In genomic region chr10:107653832-107654287, GRCh38 we compare ENCODE assay signal across 8 cellular contexts.
DNase-seq lines count a peak whose midpoint lies in the region; ATAC-seq, FAIRE-seq and TF ChIP-seq lines count a peak whose summit lies in the region.

No MANE protein-coding gene starts in this region.

- TF ChIP-seq RAD21 in GM12878 (IDR thresholded peaks at IDR 0.05; ENCODE audit: insufficient read depth, low read depth, low read length), result no peak

- H3K9me3 Mint-ChIP-seq in CD8-positive, alpha-beta T cell, result peaks cover 6% of the 10 kb centered on the region
- H3K9me3 Mint-ChIP-seq in effector memory CD8-positive, alpha-beta T cell, result peaks cover 7 to 8% of the 10 kb centered on the region in 2 donors

- H4K20me1 ChIP-seq in Karpas-422 (ENCODE audit: insufficient read depth, low read depth, low read length) (no peaks in the 10 kb centered on the region), GM12878 (ENCODE audit: control insufficient read depth, insufficient read depth) (no peaks in the 10 kb centered on the region)

- 0% methylated on average over 5 of the region's 5 CpGs for WGBS in GM12878 (ENCODE audit: insufficient coverage, insufficient replicate concordance, low lambda C conversion rate, missing lambda C conversion rate)

- no peaks in the 10 kb centered on the region for H3K9me3 ChIP-seq in CD8-positive, alpha-beta T cell (ENCODE audit: low read length)
- H3K9me3 ChIP-seq in Karpas-422 (ENCODE audit: low read length) (peaks cover 8% of the 10 kb centered on the region; the same call in 1 of the 2 replicates), GM12878 (replicated peaks; ENCODE audit: control insufficient read depth, insufficient read depth, low read length) (no peaks in the 10 kb centered on the region), mucosa of stomach (ENCODE audit: control insufficient read depth, low read length) (no peaks in the 10 kb centered on the region)

- TF ChIP-seq POLR2A in GM12878 (IDR thresholded peaks at IDR 0.05; ENCODE audit: low read depth, low read length), result no peak

- H3K27ac ChIP-seq in CD8-positive, alpha-beta T cell (ENCODE audit: low read depth, low read length), result no peak overlapping the region
- no peak overlapping the region for H3K27ac ChIP-seq in Karpas-422 (ENCODE audit: low read length)
- peak overlapping the region; percentile 41 for H3K27ac ChIP-seq in GM12878 (ENCODE audit: control insufficient read depth, insufficient read depth)

- CTCF ChIA-PET in CD8-positive, alpha-beta T cell (lab: Charles Lee), result no interaction called here
- CTCF ChIA-PET in GM12878 (lab: Yijun Ruan, JAX), result interaction anchor here (0.8 to 1.5 kb wide), 2 partner anchors 32 to 119 kb away, joined by 3 read pairs; no protein-coding TSS in a partner anchor

- intact Hi-C loops in CD8-positive, alpha-beta T cell (cut with DNase I, micrococcal nuclease), result no loop called here
- intact Hi-C loops in GM12878 (cut with micrococcal nuclease; ENCODE audit: unreplicated experiment), result loop anchor here (5.0 kb wide), 1 partner anchor 237 kb away; no protein-coding TSS in a partner anchor

- FAIRE-seq in GM12878 (lab: Jason Lieb, UNC), result peak; percentile 44

- no peaks in the 10 kb centered on the region for H3K27me3 ChIP-seq in CD8-positive, alpha-beta T cell (ENCODE audit: insufficient read depth, low read length)
- H3K27me3 ChIP-seq in Karpas-422 (ENCODE audit: low read length) (no peaks in the 10 kb centered on the region), GM12878 (replicated peaks in 1 of 2; ENCODE audit: control insufficient read depth in 2 of 2, insufficient read depth in 2 of 2, low read length in 1 of 2) (no peaks in the 10 kb centered on the region), mucosa of stomach (ENCODE audit: control insufficient read depth, insufficient read depth, low read length) (no peaks in the 10 kb centered on the region)

- H3K79me2 ChIP-seq in Karpas-422 (ENCODE audit: low read length) (no peaks in the 10 kb centered on the region), GM12878 (ENCODE audit: control insufficient read depth, insufficient read depth, low read length) (no peaks in the 10 kb centered on the region)

- RAD21 ChIA-PET in GM12878 (lab: Charles Lee; ENCODE audit: unreplicated experiment), result interaction anchor here (0.5 to 1.9 kb wide), 5 partner anchors 35 to 551 kb away, joined by 3 to 7 read pairs (median 5); no protein-coding TSS in a partner anchor

- TF ChIP-seq EP300 in GM12878 (IDR thresholded peaks at IDR 0.05; ENCODE audit: borderline replicate concordance in 1 of 2, control insufficient read depth in 1 of 2, low read depth in 2 of 2, low read length in 2 of 2), result no peak

- no peaks in the 10 kb centered on the region for H3K9me2 ChIP-seq in Karpas-422 (replicated peaks; ENCODE audit: insufficient read depth, low read length)

- ATAC-seq in CD8-positive, alpha-beta T cell, result no peak
- ATAC-seq in GM21360 (IDR thresholded peaks at IDR 0.05; ENCODE audit: unreplicated experiment) (peak; percentile 78), GM12878 (peak; percentile 88)
- no peak for ATAC-seq in effector memory CD8-positive, alpha-beta T cell (replicated peaks)

- in situ Hi-C loops in GM12878 (cut with MboI), result no loop called here

- no peak for TF ChIP-seq CTCF in CD8-positive, alpha-beta T cell (IDR thresholded peaks at IDR 0.05)
- TF ChIP-seq CTCF in GM12878 (IDR thresholded peaks at IDR 0.05 in 2 of 3, conservative IDR thresholded peaks at IDR 0.05 in 1 of 3; ENCODE audit: control insufficient read depth in 2 of 3, extremely low read depth in 1 of 3, insufficient read depth in 1 of 3, low read depth in 3 of 3, low read length in 3 of 3), result no peak

- BruUV-seq in GM12878 (replicated peaks; lab: Mats Ljungman, UMichigan), result no TSS peak

- SMC1A ChIA-PET in GM12878 (lab: Charles Lee; ENCODE audit: uncharacterized antibody, unreplicated experiment), result interaction anchor here (1.0 to 3.0 kb wide), 9 partner anchors 18 to 244 kb away, joined by 3 to 10 read pairs (median 4); no protein-coding TSS in a partner anchor

- no peaks in the 10 kb centered on the region for H3K36me3 Mint-ChIP-seq in CD8-positive, alpha-beta T cell
- H3K36me3 Mint-ChIP-seq in effector memory CD8-positive, alpha-beta T cell (ENCODE audit: insufficient read depth), result peaks cover 4% of the 10 kb centered on the region

- POLR2A ChIA-PET in CD8-positive, alpha-beta T cell (lab: Charles Lee), result no interaction called here
- POLR2A ChIA-PET in GM12878 (lab: Charles Lee), result interaction anchor here (0.6 to 0.9 kb wide), 3 partner anchors 13 to 435 kb away, joined by 3 to 4 read pairs (median 3); no protein-coding TSS in a partner anchor

- H3K36me3 ChIP-seq in CD8-positive, alpha-beta T cell (ENCODE audit: insufficient read depth, low read length), result no peaks in the 10 kb centered on the region
- H3K36me3 ChIP-seq in Karpas-422 (ENCODE audit: insufficient read depth, low read length) (no peaks in the 10 kb centered on the region), GM12878 (ENCODE audit: control insufficient read depth in 2 of 2, insufficient read depth in 2 of 2, low read length in 1 of 2) (no peaks in the 10 kb centered on the region), mucosa of stomach (ENCODE audit: control insufficient read depth, insufficient read depth, low read length) (no peaks in the 10 kb centered on the region)

- H3K4me1 ChIP-seq in CD8-positive, alpha-beta T cell (ENCODE audit: insufficient read depth, low read length), result no peaks in the 10 kb centered on the region
- H3K4me1 ChIP-seq in Karpas-422 (ENCODE audit: low read length), result no peaks in the 10 kb centered on the region
- H3K4me1 ChIP-seq in GM12878 (ENCODE audit: control insufficient read depth, insufficient read depth, low read length), result 0 out of 2 replicates have a peak, but pooled peaks cover 6% of the 10 kb centered on the region
- H3K4me1 ChIP-seq in mucosa of stomach (ENCODE audit: control insufficient read depth, insufficient read depth, low read length), result no peaks in the 10 kb centered on the region

- H2AFZ ChIP-seq in Karpas-422 (ENCODE audit: low read length) (no peak overlapping the region), GM12878 (ENCODE audit: control insufficient read depth, low read depth, low read length) (peak overlapping the region; percentile 93)

- H3K4me3 Mint-ChIP-seq in CD8-positive, alpha-beta T cell, result peak overlapping the region; percentile 20
- H3K4me3 Mint-ChIP-seq in effector memory CD8-positive, alpha-beta T cell, result no peak overlapping the region

- no peak overlapping the region for H3K4me2 ChIP-seq in Karpas-422 (ENCODE audit: low read depth, low read length, poor library complexity, severe bottlenecking)
- H3K4me2 ChIP-seq in GM12878 (ENCODE audit: control insufficient read depth, insufficient read depth), result peak overlapping the region; percentile 78

- peaks cover 5% of the 10 kb centered on the region for H3K4me1 Mint-ChIP-seq in CD8-positive, alpha-beta T cell (ENCODE audit: low read depth)
- no peaks in the 10 kb centered on the region for H3K4me1 Mint-ChIP-seq in effector memory CD8-positive, alpha-beta T cell (ENCODE audit: low read depth in 2 of 2)

- H3K27ac Mint-ChIP-seq in CD8-positive, alpha-beta T cell, result no peak overlapping the region
- no peak overlapping the region for H3K27ac Mint-ChIP-seq in effector memory CD8-positive, alpha-beta T cell

- H3K27me3 Mint-ChIP-seq in CD8-positive, alpha-beta T cell (ENCODE audit: low read depth), result no peaks in the 10 kb centered on the region
- no peaks in the 10 kb centered on the region for H3K27me3 Mint-ChIP-seq in effector memory CD8-positive, alpha-beta T cell

- no peak for DNase-seq in CD8-positive, alpha-beta T cell
- DNase-seq in Karpas-422, result no peak
- DNase-seq in GM12878 (ENCODE audit: low read depth, low spot score), result peak; percentile 37
- DNase-seq in effector memory CD8-positive, alpha-beta T cell, result no peak
- DNase-seq in NCI-H2107 treated with DMSO at 0.1 percent for 48 hours (lab: John Stamatoyannopoulos, UW; ENCODE audit: unreplicated experiment), result no peak
- no peak for DNase-seq in NCI-H1092 (lab: John Stamatoyannopoulos, UW)

- H3K9ac ChIP-seq in Karpas-422 (ENCODE audit: low read length) (0 out of 2 replicates have a peak overlapping the region, but pooled peaks have one; percentile 35), GM12878 (ENCODE audit: control insufficient read depth, insufficient read depth, low read length) (peak overlapping the region; percentile 39; the same call in 1 of the 2 replicates), mucosa of stomach (ENCODE audit: low read length) (peak overlapping the region; percentile 46)

- H3K4me3 ChIP-seq in CD8-positive, alpha-beta T cell (ENCODE audit: low read depth, low read length), result no peak overlapping the region
- H3K4me3 ChIP-seq in Karpas-422 (ENCODE audit: low read length), result no peak overlapping the region
- peak overlapping the region; percentile 62 for H3K4me3 ChIP-seq in GM12878
- H3K4me3 ChIP-seq in mucosa of stomach (ENCODE audit: low read length), result no peak overlapping the region

TF ChIP-seq in GM12878, 131 proteins besides CTCF, POLR2A, EP300 and RAD21 (continues in another document):
- TF ChIP-seq NRF1 (conservative IDR thresholded peaks at IDR 0.05; ENCODE audit: low read depth, low read length) (no peak), ESRRA (IDR thresholded peaks at IDR 0.05; ENCODE audit: low read length) (no peak), POLR2AphosphoS5 (IDR thresholded peaks at IDR 0.05; ENCODE audit: low read length) (no peak), FOS (IDR thresholded peaks at IDR 0.05; ENCODE audit: borderline replicate concordance, extremely low read depth, insufficient read length) (no peak), PAX5 (IDR thresholded peaks at IDR 0.05; ENCODE audit: borderline replicate concordance, low read depth, low read length) (no peak), NR2F1 (conservative IDR thresholded peaks at IDR 0.05) (no peak), ASH2L (IDR thresholded peaks at IDR 0.05; ENCODE audit: borderline replicate concordance, low read depth) (peak; percentile 64; the same call in 1 of the 2 replicates), NFYA (IDR thresholded peaks at IDR 0.05; ENCODE audit: borderline replicate concordance, low read depth, low read length) (no peak), TAF1 (IDR thresholded peaks at IDR 0.05; ENCODE audit: borderline replicate concordance, low read depth, low read length) (peak; percentile 39; the same call in 1 of the 2 replicates), E2F4 (IDR thresholded peaks at IDR 0.05; ENCODE audit: low read depth, low read length) (no peak)

Comparison
In these comparisons a context has a peak if more than half of its experiments do, and no peak if none do; other contexts are left out.
1. ATAC-seq: peak in GM21360 (single experiment) and GM12878 (single experiment); none in CD8-positive, alpha-beta T cell (single experiment) and effector memory CD8-positive, alpha-beta T cell (single experiment).
2. Peak in every context shown above with its lines, with median percentiles within 50 percentile points of each other: H3K9ac ChIP-seq.